ENCODE assay signal across 9 cellular contexts in the genomic region with DNA sequence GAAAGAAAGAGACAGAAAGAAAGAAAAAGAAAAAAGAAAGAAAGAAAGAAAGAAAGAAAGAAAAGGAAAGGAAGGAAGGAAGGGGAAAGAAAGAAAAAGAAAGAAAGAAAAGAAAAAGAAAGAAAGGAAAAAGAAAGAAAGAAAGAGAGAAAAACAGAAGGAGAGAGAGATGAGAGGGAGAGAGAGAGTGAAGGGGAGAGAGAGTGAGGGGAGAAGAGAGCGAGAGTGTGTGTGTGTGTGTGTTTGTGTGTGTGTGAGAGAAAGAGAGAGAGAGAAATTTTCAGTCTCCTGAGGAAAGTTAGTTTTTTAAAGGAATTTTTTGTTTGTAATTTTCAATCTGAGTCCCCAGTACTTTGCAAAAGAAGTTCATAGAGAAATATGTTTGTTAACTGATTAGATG.
"Had no signal": no experiment of that assay in that cellular context is flagged by ENCODE, and none has a peak within 500 bp of the region (broad histone marks: within the 10 kb centered on the region; RNA-seq: fewer than 3 reads in every experiment).

No MANE protein-coding gene starts in this region.

- H3K27me3 Mint-ChIP-seq: IgD-negative memory B cell had no signal

- H3K27ac Mint-ChIP-seq: IgD-negative memory B cell had no signal

- DNase-seq: GM23248, GOT3, H7, Karpas-422, KBM-7 had no signal

- H3K4me1 ChIP-seq: HAP-1 had no signal

- H3K4me3 ChIP-seq: GM23248, HAP-1 had no signal

- H3K4me3 Mint-ChIP-seq: IgD-negative memory B cell had no signal

- H3K9me3 ChIP-seq: HAP-1 had no signal

- H3K27ac ChIP-seq: GM23248, HL-60, KMS-11 had no signal

- H3K36me3 Mint-ChIP-seq: IgD-negative memory B cell had no signal

- H3K36me3 ChIP-seq: HAP-1 had no signal

- H3K4me1 Mint-ChIP-seq: IgD-negative memory B cell had no signal
